15 cellular contexts compared by ENCODE assay signal in genomic region chr7:106870528-106870927, GRCh38. TPM values are rescaled to one million over a fixed set of nuclear protein-coding genes. Genes with fewer than 3 reads are reported as not detected.
DNase-seq lines count a peak whose midpoint lies in the region; ATAC-seq and TF ChIP-seq lines count a peak whose summit lies in the region.
"Had no signal": no experiment of that assay in that cellular context is flagged by ENCODE, and none has a peak within 500 bp of the region (broad histone marks: within the 10 kb centered on the region; RNA-seq: fewer than 3 reads in every experiment).

No MANE protein-coding gene starts in this region.

- peaks cover under 1% of the 10 kb centered on the region for H3K9me3 Mint-ChIP-seq in activated naive CD4-positive, alpha-beta T cell treated with anti-CD3 and anti-CD28 coated beads, Interleukin-2, amount 10 ng/mL, durations not matched to agents 7 days and 5 days
- peaks cover 4% of the 10 kb centered on the region for H3K9me3 Mint-ChIP-seq in activated naive CD8-positive, alpha-beta T cell treated with anti-CD3 and anti-CD28 coated beads, Interleukin-2, amount 50 U/mL, for 24 hours
- H3K9me3 Mint-ChIP-seq in stimulated activated naive CD8-positive, alpha-beta T cell treated with anti-CD3 and anti-CD28 coated beads, Interleukin-15, amount 100 ng/mL, for 72 hours: no peaks in the 10 kb centered on the region
- H3K9me3 Mint-ChIP-seq in Caco-2 (ENCODE audit: unreplicated experiment): no peaks in the 10 kb centered on the region
- H3K9me3 Mint-ChIP-seq: HFFc6 had no signal

- H3K4me2 ChIP-seq in OCI-LY3 (ENCODE audit: low read length): peak overlapping the region; percentile 72

- POLR2A ChIA-PET in Caco-2 (lab: Charles Lee): no interaction called here

- H3K9me3 ChIP-seq in OCI-LY3 (ENCODE audit: insufficient read depth, low read length): no peaks in the 10 kb centered on the region
- no peaks in the 10 kb centered on the region for H3K9me3 ChIP-seq in Caco-2
- H3K9me3 ChIP-seq: psoas muscle had no signal

- H3K4me1 ChIP-seq in OCI-LY3 (ENCODE audit: low read length) (peaks cover 67% of the 10 kb centered on the region), Caco-2 (no peaks in the 10 kb centered on the region)
- H3K4me1 ChIP-seq: psoas muscle had no signal

- peak overlapping the region; percentile 2 for H3K27ac Mint-ChIP-seq in activated naive CD4-positive, alpha-beta T cell treated with anti-CD3 and anti-CD28 coated beads, Interleukin-2, amount 10 ng/mL, durations not matched to agents 7 days and 5 days
- peak overlapping the region; percentile 70 for H3K27ac Mint-ChIP-seq in activated naive CD8-positive, alpha-beta T cell treated with anti-CD3 and anti-CD28 coated beads, Interleukin-2, amount 50 U/mL, for 24 hours
- H3K27ac Mint-ChIP-seq in stimulated activated naive CD8-positive, alpha-beta T cell treated with anti-CD3 and anti-CD28 coated beads, Interleukin-15, amount 100 ng/mL, for 72 hours: no peak overlapping the region
- no peak overlapping the region for H3K27ac Mint-ChIP-seq in Caco-2 (ENCODE audit: unreplicated experiment)
- H3K27ac Mint-ChIP-seq: HFFc6 had no signal

- peak overlapping the region; percentile 50 for H3K9ac ChIP-seq in OCI-LY3 (ENCODE audit: low read length)

- H2AFZ ChIP-seq in OCI-LY3 (ENCODE audit: low read depth, low read length): no peak overlapping the region

- no peaks in the 10 kb centered on the region for H4K20me1 ChIP-seq in OCI-LY3 (ENCODE audit: insufficient read depth, low read length)

- peaks cover 79% of the 10 kb centered on the region for H3K79me2 ChIP-seq in OCI-LY3 (ENCODE audit: low read length)

- CTCF ChIA-PET in activated naive CD4-positive, alpha-beta T cell treated with anti-CD3 and anti-CD28 coated beads, Interleukin-2, amount 10 ng/mL, durations not matched to agents 7 days and 5 days (lab: Charles Lee): no interaction called here
- CTCF ChIA-PET in Caco-2 (lab: Charles Lee): no interaction called here

- H3K27me3 Mint-ChIP-seq in activated naive CD4-positive, alpha-beta T cell treated with anti-CD3 and anti-CD28 coated beads, Interleukin-2, amount 10 ng/mL, durations not matched to agents 7 days and 5 days: no peaks in the 10 kb centered on the region
- H3K27me3 Mint-ChIP-seq in activated naive CD8-positive, alpha-beta T cell treated with anti-CD3 and anti-CD28 coated beads, Interleukin-2, amount 50 U/mL, for 24 hours: no peaks in the 10 kb centered on the region
- H3K27me3 Mint-ChIP-seq in stimulated activated naive CD8-positive, alpha-beta T cell treated with anti-CD3 and anti-CD28 coated beads, Interleukin-15, amount 100 ng/mL, for 72 hours: no peaks in the 10 kb centered on the region
- H3K27me3 Mint-ChIP-seq in Caco-2 (ENCODE audit: insufficient read depth, unreplicated experiment): peaks cover 11% of the 10 kb centered on the region

- H3K36me3 ChIP-seq in OCI-LY3 (replicated peaks; ENCODE audit: low read depth, low read length) (peaks cover 66% of the 10 kb centered on the region), Caco-2 (ENCODE audit: control insufficient read depth, insufficient read depth, low read length) (no peaks in the 10 kb centered on the region)

- intact Hi-C loops in Caco-2 (cut with micrococcal nuclease; ENCODE audit: unreplicated experiment): no loop called here

- DNase-seq in activated naive CD4-positive, alpha-beta T cell treated with anti-CD3 and anti-CD28 coated beads, Interleukin-2, amount 10 ng/mL, durations not matched to agents 7 days and 5 days: no peak
- DNase-seq in activated naive CD4-positive, alpha-beta T cell (lab: John Stamatoyannopoulos, UW): no peak
- DNase-seq in activated naive CD8-positive, alpha-beta T cell treated with anti-CD3 and anti-CD28 coated beads, Interleukin-2, amount 50 U/mL, for 24 hours: no peak
- DNase-seq in stimulated activated naive CD8-positive, alpha-beta T cell treated with anti-CD3 and anti-CD28 coated beads, Interleukin-15, amount 100 ng/mL, for 72 hours: no peak
- no peak for DNase-seq in RPMI8226
- DNase-seq in Caco-2: no peak
- DNase-seq: DMS153; HFFc6; NCI-H1436; NCI-H345; psoas muscle; stimulated activated CD4-positive, alpha-beta T cell treated with anti-CD3 and anti-CD28 coated beads, Interleukin-12 subunit alpha, Interleukin-12 subunit beta, amount 100 ng/mL, for 4 hours had no signal

- peaks cover 70% of the 10 kb centered on the region for H3K4me1 Mint-ChIP-seq in activated naive CD4-positive, alpha-beta T cell treated with anti-CD3 and anti-CD28 coated beads, Interleukin-2, amount 10 ng/mL, durations not matched to agents 7 days and 5 days
- H3K4me1 Mint-ChIP-seq in activated naive CD8-positive, alpha-beta T cell treated with anti-CD3 and anti-CD28 coated beads, Interleukin-2, amount 50 U/mL, for 24 hours: peaks cover 73% of the 10 kb centered on the region
- peaks cover 70% of the 10 kb centered on the region for H3K4me1 Mint-ChIP-seq in stimulated activated naive CD8-positive, alpha-beta T cell treated with anti-CD3 and anti-CD28 coated beads, Interleukin-15, amount 100 ng/mL, for 72 hours
- no peaks in the 10 kb centered on the region for H3K4me1 Mint-ChIP-seq in Caco-2 (ENCODE audit: low read depth, unreplicated experiment)

- H3K27me3 ChIP-seq in OCI-LY3 (ENCODE audit: low read depth, low read length) (peaks cover 4% of the 10 kb centered on the region; the same call in 1 of the 2 replicates), Caco-2 (replicated peaks; ENCODE audit: control insufficient read depth, insufficient read depth, low read length) (no peaks in the 10 kb centered on the region)

- peak overlapping the region; percentile 62 for H3K4me3 Mint-ChIP-seq in activated naive CD4-positive, alpha-beta T cell treated with anti-CD3 and anti-CD28 coated beads, Interleukin-2, amount 10 ng/mL, durations not matched to agents 7 days and 5 days
- H3K4me3 Mint-ChIP-seq in activated naive CD8-positive, alpha-beta T cell treated with anti-CD3 and anti-CD28 coated beads, Interleukin-2, amount 50 U/mL, for 24 hours: peak overlapping the region; percentile 50
- H3K4me3 Mint-ChIP-seq in stimulated activated naive CD8-positive, alpha-beta T cell treated with anti-CD3 and anti-CD28 coated beads, Interleukin-15, amount 100 ng/mL, for 72 hours: peak overlapping the region; percentile 60 to 81
- H3K4me3 Mint-ChIP-seq in Caco-2 (ENCODE audit: unreplicated experiment): no peak overlapping the region
- H3K4me3 Mint-ChIP-seq: HFFc6 had no signal

- H3K4me3 ChIP-seq in OCI-LY3 (ENCODE audit: low read length) (peak overlapping the region; percentile 54), Caco-2 (ENCODE audit: low read depth, low read length) (no peak overlapping the region)
- H3K4me3 ChIP-seq: psoas muscle, SK-N-MC had no signal

- peaks cover 86% of the 10 kb centered on the region for H3K36me3 Mint-ChIP-seq in activated naive CD4-positive, alpha-beta T cell treated with anti-CD3 and anti-CD28 coated beads, Interleukin-2, amount 10 ng/mL, durations not matched to agents 7 days and 5 days
- peaks cover 75% of the 10 kb centered on the region for H3K36me3 Mint-ChIP-seq in activated naive CD8-positive, alpha-beta T cell treated with anti-CD3 and anti-CD28 coated beads, Interleukin-2, amount 50 U/mL, for 24 hours (ENCODE audit: low read depth)
- H3K36me3 Mint-ChIP-seq in Caco-2 (ENCODE audit: insufficient read depth, unreplicated experiment): no peaks in the 10 kb centered on the region

- TF ChIP-seq CTCF in OCI-LY3 (IDR thresholded peaks at IDR 0.05; ENCODE audit: low read depth, low read length): no peak
- TF ChIP-seq CTCF in Caco-2 (IDR thresholded peaks at IDR 0.05; ENCODE audit: insufficient read depth in 1 of 2, low read depth in 1 of 2, low read length in 1 of 2, severe bottlenecking in 1 of 2, unreplicated experiment in 1 of 2): no peak

- no peak for ATAC-seq in activated naive CD8-positive, alpha-beta T cell treated with anti-CD3 and anti-CD28 coated beads, Interleukin-2, amount 50 U/mL, for 24 hours
- ATAC-seq in stimulated activated naive CD8-positive, alpha-beta T cell treated with anti-CD3 and anti-CD28 coated beads, Interleukin-15, amount 100 ng/mL, for 72 hours: no peak
- no peak for ATAC-seq in HG03521 (IDR thresholded peaks at IDR 0.05; ENCODE audit: unreplicated experiment)
- ATAC-seq: psoas muscle had no signal

- no TSS peak for BruUV-seq in Caco-2 (replicated peaks; lab: Mats Ljungman, UMichigan)

- peak overlapping the region; percentile 86 for H3K27ac ChIP-seq in OCI-LY3 (ENCODE audit: low read length)
- H3K27ac ChIP-seq: psoas muscle, SK-N-MC had no signal

RNA-seq across cellular contexts. Expression of gene PIK3CG, which starts 5.4 kb away (rescaled TPM):
- total RNA-seq in Caco-2 (2022): not detected in 2 replicates
- total RNA-seq: HFFc6 had no signal

Comparison
In these comparisons a context has a peak if more than half of its experiments do, and no peak if none do; other contexts are left out.
1. H3K27ac Mint-ChIP-seq: peak in activated naive CD4-positive, alpha-beta T cell treated with anti-CD3 and anti-CD28 coated beads, Interleukin-2, amount 10 ng/mL, durations not matched to agents 7 days and 5 days (single experiment) and activated naive CD8-positive, alpha-beta T cell treated with anti-CD3 and anti-CD28 coated beads, Interleukin-2, amount 50 U/mL, for 24 hours (single experiment); none in stimulated activated naive CD8-positive, alpha-beta T cell treated with anti-CD3 and anti-CD28 coated beads, Interleukin-15, amount 100 ng/mL, for 72 hours (0 of 2) and Caco-2 (single experiment).